ENCODE assay signal across 8 cellular contexts in the genomic region with DNA sequence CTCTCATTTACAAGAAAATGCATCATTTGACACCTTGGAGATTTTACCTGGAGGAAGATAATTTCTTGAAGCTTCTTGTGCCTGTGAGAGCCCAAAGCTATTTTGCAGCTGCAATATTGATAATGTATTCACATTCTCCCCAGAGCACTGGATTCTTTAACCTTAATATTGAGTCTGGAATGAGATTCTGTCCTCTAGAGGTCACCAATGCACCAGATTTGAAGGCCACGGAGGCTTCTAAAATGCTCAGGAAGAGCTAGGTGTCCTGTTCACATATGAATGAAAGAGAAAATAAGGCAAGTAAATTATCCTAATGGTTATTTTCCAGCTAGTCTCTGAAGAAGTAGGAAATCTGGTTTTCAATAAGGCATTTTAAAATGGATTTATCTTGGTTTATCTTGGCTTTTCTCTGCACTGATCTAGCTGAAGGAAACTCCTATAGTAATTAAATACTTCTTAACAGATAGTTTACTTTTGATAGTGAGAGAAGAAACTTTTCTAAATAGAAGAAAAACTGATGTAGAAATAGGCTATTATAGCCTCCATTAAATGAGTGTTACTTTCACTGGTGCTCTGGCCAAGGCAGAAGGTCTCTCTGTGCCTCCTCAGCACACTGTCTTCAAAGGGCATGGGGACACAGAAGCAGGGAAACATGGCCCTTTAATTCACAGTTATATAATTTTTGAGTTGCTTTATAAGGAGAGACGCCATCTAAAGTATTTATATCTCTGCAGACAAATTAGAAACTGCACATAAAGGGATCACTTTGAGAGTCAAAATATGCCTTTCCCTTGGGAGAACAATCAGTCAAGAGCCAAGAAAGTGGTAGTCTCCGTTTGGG.
DNase-seq lines count a peak whose midpoint lies in the region; ATAC-seq, FAIRE-seq and TF ChIP-seq lines count a peak whose summit lies in the region.

No MANE protein-coding gene starts in this region.

- H3K27ac ChIP-seq in keratinocyte (ENCODE audit: control insufficient read depth, insufficient read depth, low read length) (no peak overlapping the region), thoracic aorta (peak overlapping the region in 1 of 2 donors; percentile 7)

- no peaks in the 10 kb centered on the region for H3K27me3 ChIP-seq in keratinocyte (ENCODE audit: control insufficient read depth, extremely low read depth, insufficient read depth, low read length)
- H3K27me3 ChIP-seq in thoracic aorta (replicated peaks; ENCODE audit: insufficient read depth): no peaks in the 10 kb centered on the region

- H3K79me2 ChIP-seq in keratinocyte (ENCODE audit: control insufficient read depth, insufficient read depth, low read length): no peaks in the 10 kb centered on the region

- H3K36me3 ChIP-seq in keratinocyte (ENCODE audit: control insufficient read depth in 2 of 2, extremely low read depth in 1 of 2, insufficient read depth in 2 of 2, low read length in 2 of 2) (no peaks in the 10 kb centered on the region), thoracic aorta (no peaks in the 10 kb centered on the region)

- DNase-seq in A172 (ENCODE audit: low spot score) (peak; percentile 78), EL (peak; percentile 81), NOMO-1 treated with DMSO at 0.1 percent for 48 hours (lab: John Stamatoyannopoulos, UW; ENCODE audit: unreplicated experiment) (peak; percentile 30), T47D (ENCODE audit: low read depth in 1 of 2, low spot score in 1 of 2) (peak; percentile 46 to 91), keratinocyte (ENCODE audit: low read depth, low spot score) (no peak), thoracic aorta (ENCODE audit: low spot score) (no peak)

- H3K9me1 ChIP-seq in keratinocyte (ENCODE audit: control insufficient read depth, extremely low read depth, insufficient read depth, low read length): no peaks in the 10 kb centered on the region

- H3K9me3 ChIP-seq in keratinocyte (ENCODE audit: control insufficient read depth, low read depth, low read length) (no peaks in the 10 kb centered on the region), thoracic aorta (no peaks in the 10 kb centered on the region)

- TF ChIP-seq CTCF in keratinocyte (optimal IDR thresholded peaks at IDR 0.05 in 1 of 3, IDR thresholded peaks at IDR 0.05 in 1 of 3, conservative IDR thresholded peaks at IDR 0.05 in 1 of 3; ENCODE audit: extremely low read depth in 1 of 3, insufficient read depth in 2 of 3, low read length in 3 of 3) (peak; percentile 48 to 56 (median 50)), thoracic aorta (IDR thresholded peaks at IDR 0.05) (peak; percentile 53)

- no peak overlapping the region for H3K4me2 ChIP-seq in keratinocyte (ENCODE audit: control insufficient read depth, extremely low read depth, insufficient read depth, low read depth, low read length)

- in situ Hi-C loops in T47D (cut with HindIII; ENCODE audit: low pct_unique_long_range_greater_than_20kb, low sequenced_read_pairs): no loop called here

- peak; percentile 95 for FAIRE-seq in keratinocyte (lab: Jason Lieb, UNC)

- dilution Hi-C loops in keratinocyte (cut with MboI; ENCODE audit: extremely low pct_ligation_motif_present, low sequenced_read_pairs): no loop called here

- H3K4me3 ChIP-seq in keratinocyte (ENCODE audit: control insufficient read depth in 2 of 3, extremely low read depth in 1 of 3, insufficient read depth in 2 of 3, low read depth in 1 of 3, low read length in 3 of 3): no peak overlapping the region
- H3K4me3 ChIP-seq in thoracic aorta: peak overlapping the region; percentile 51

- H3K4me1 ChIP-seq in keratinocyte (ENCODE audit: control insufficient read depth, extremely low read depth, insufficient read depth, low read length) (no peaks in the 10 kb centered on the region), thoracic aorta (ENCODE audit: control insufficient read depth in 1 of 2, low read depth in 2 of 2) (peaks cover 12 to 24% of the 10 kb centered on the region in 2 donors)

- no peak overlapping the region for H3K9ac ChIP-seq in keratinocyte (ENCODE audit: control insufficient read depth, extremely low read depth, insufficient read depth, low read length)

- peak; percentile 59 for ATAC-seq in HG03066 (IDR thresholded peaks at IDR 0.05; ENCODE audit: low read depth, unreplicated experiment)
- ATAC-seq in thoracic aorta (ENCODE audit: insufficient number of reproducible peaks, low FRiP score, low read depth): peak; percentile 44
- ATAC-seq in GM18870 (IDR thresholded peaks at IDR 0.05; ENCODE audit: unreplicated experiment): no peak

- no peaks in the 10 kb centered on the region for H4K20me1 ChIP-seq in keratinocyte (ENCODE audit: control insufficient read depth, extremely low read depth, insufficient read depth, low read length)

- peak overlapping the region; percentile 66 for H2AFZ ChIP-seq in keratinocyte (ENCODE audit: control insufficient read depth, low read length)

Comparison
In these comparisons a context has a peak if more than half of its experiments do, and no peak if none do; other contexts are left out.
1. DNase-seq: peak in A172 (single experiment), EL (single experiment), NOMO-1 treated with DMSO at 0.1 percent for 48 hours (single experiment) and T47D (2 of 2); none in keratinocyte (single experiment) and thoracic aorta (single experiment).